In genomic region chr19:10817291-10818038, GRCh38 we compare ENCODE assay signal across 1 cellular context.
TF ChIP-seq lines count a peak whose summit lies in the region.

No MANE protein-coding gene starts in this region.

TF ChIP-seq in SK-N-SH, 30 proteins besides CTCF, POLR2A, EP300 and RAD21 (continued from another document):
- TF ChIP-seq, protein P1, sequence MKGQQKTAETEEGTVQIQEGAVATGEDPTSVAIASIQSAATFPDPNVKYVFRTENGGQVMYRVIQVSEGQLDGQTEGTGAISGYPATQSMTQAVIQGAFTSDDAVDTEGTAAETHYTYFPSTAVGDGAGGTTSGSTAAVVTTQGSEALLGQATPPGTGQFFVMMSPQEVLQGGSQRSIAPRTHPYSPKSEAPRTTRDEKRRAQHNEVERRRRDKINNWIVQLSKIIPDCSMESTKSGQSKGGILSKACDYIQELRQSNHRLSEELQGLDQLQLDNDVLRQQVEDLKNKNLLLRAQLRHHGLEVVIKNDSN (IDR thresholded peaks at IDR 0.05; ENCODE audit: borderline replicate concordance, low read depth), result no peak; the same call in 1 of the 2 replicates
- TF ChIP-seq TAF1 (IDR thresholded peaks at IDR 0.05; ENCODE audit: borderline replicate concordance, low read depth, low read length) (peak; percentile 57; the same call in 1 of the 2 replicates), RFX5 (IDR thresholded peaks at IDR 0.05; ENCODE audit: low read length) (no peak), FOXJ3 (CRISPR knock-in tag; IDR thresholded peaks at IDR 0.05) (no peak), CHD2 (IDR thresholded peaks at IDR 0.05; ENCODE audit: low read length, partially characterized antibody) (no peak), ELF1 (IDR thresholded peaks at IDR 0.05) (peak; percentile 70), ZBTB33 (IDR thresholded peaks at IDR 0.05; ENCODE audit: borderline replicate concordance, low read depth) (no peak), EZH2phosphoT487 (IDR thresholded peaks at IDR 0.05; ENCODE audit: borderline replicate concordance, low read depth) (no peak), SIN3A (IDR thresholded peaks at IDR 0.05; ENCODE audit: borderline replicate concordance, low read depth, low read length) (peak; percentile 83; the same call in 1 of the 2 replicates), TEAD4 (IDR thresholded peaks at IDR 0.05; ENCODE audit: borderline replicate concordance, insufficient read depth) (no peak), RCOR1 (IDR thresholded peaks at IDR 0.05; ENCODE audit: low read length) (peak; percentile 41; the same call in 1 of the 2 replicates), FOSL2 (IDR thresholded peaks at IDR 0.05; ENCODE audit: borderline replicate concordance, low read depth) (peak; percentile 84; the same call in 1 of the 2 replicates), REST (IDR thresholded peaks at IDR 0.05; ENCODE audit: low read depth, low read length) (no peak), PBX3 (IDR thresholded peaks at IDR 0.05) (no peak), MXI1 (IDR thresholded peaks at IDR 0.05; ENCODE audit: low read depth, low read length) (peak; percentile 78), NRF1 (IDR thresholded peaks at IDR 0.05; ENCODE audit: low read depth, low read length) (peak; percentile 65), TCF12 (IDR thresholded peaks at IDR 0.05) (peak; percentile 96), JUND (IDR thresholded peaks at IDR 0.05) (peak; percentile 64), FOXM1 (IDR thresholded peaks at IDR 0.05; ENCODE audit: low read depth) (no peak), SMC3 (IDR thresholded peaks at IDR 0.05; ENCODE audit: low read depth, low read length) (no peak), NFIC (IDR thresholded peaks at IDR 0.05; ENCODE audit: borderline replicate concordance) (peak; percentile 88), YY1 (IDR thresholded peaks at IDR 0.05; ENCODE audit: low read depth) (no peak)
- TF ChIP-seq, protein P2, sequence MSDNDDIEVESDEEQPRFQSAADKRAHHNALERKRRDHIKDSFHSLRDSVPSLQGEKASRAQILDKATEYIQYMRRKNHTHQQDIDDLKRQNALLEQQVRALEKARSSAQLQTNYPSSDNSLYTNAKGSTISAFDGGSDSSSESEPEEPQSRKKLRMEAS (IDR thresholded peaks at IDR 0.05; ENCODE audit: low read depth), result peak; percentile 90
